ENCODE assay signal across 8 cellular contexts in genomic region chr17:7862692-7863437, GRCh38. TPM values are rescaled to one million over a fixed set of nuclear protein-coding genes. Genes with fewer than 3 reads are reported as not detected.
A peak's percentile ranks its signal among the peaks of the same experiment; 100 is the strongest.
DNase-seq lines count a peak whose midpoint lies in the region; ATAC-seq, FAIRE-seq and TF ChIP-seq lines count a peak whose summit lies in the region.

No MANE protein-coding gene starts in this region.

- no peak overlapping the region for H3K4me3 ChIP-seq in heart right ventricle
- H3K4me3 ChIP-seq in right atrium auricular region, result no peak overlapping the region

- CTCF ChIA-PET in activated naive CD4-positive, alpha-beta T cell treated with anti-CD3 and anti-CD28 coated beads, Interleukin-2, amount 10 ng/mL, durations not matched to agents 7 days and 5 days (lab: Charles Lee), result interaction anchor here (0.6 to 9.5 kb wide), 18 partner anchors 9 to 209 kb away, joined by 3 to 120 read pairs (median 4); no protein-coding TSS in a partner anchor

- FAIRE-seq in GM12892 (lab: Jason Lieb, UNC), result no peak

- no peak for TF ChIP-seq POLR2A in GM12892 (IDR thresholded peaks at IDR 0.05; ENCODE audit: low read depth, low read length)

- intact Hi-C loops in heart right ventricle (cut with DNase I) (loop anchor here (1.0 to 10.0 kb wide), 13 partner anchors 26 to 194 kb away; partner anchors contain the start of gene CHD3 (in 1 of the 10)), Right ventricle myocardium superior (cut with DNase I) (loop anchor here (2.0 to 5.0 kb wide), 2 partner anchors 34 to 126 kb away; no protein-coding TSS in a partner anchor)

- no peak overlapping the region for H3K27ac Mint-ChIP-seq in activated naive CD4-positive, alpha-beta T cell treated with anti-CD3 and anti-CD28 coated beads, Interleukin-2, amount 10 ng/mL, durations not matched to agents 7 days and 5 days

- H3K27ac ChIP-seq in heart right ventricle, result no peak overlapping the region
- H3K27ac ChIP-seq in right atrium auricular region, result no peak overlapping the region

- H3K4me3 Mint-ChIP-seq in activated naive CD4-positive, alpha-beta T cell treated with anti-CD3 and anti-CD28 coated beads, Interleukin-2, amount 10 ng/mL, durations not matched to agents 7 days and 5 days, result no peak overlapping the region

- TF ChIP-seq CTCF in heart right ventricle (IDR thresholded peaks at IDR 0.05), result peak; percentile 65 to 83 (median 81)
- peak; percentile 84 to 87 for TF ChIP-seq CTCF in right atrium auricular region (IDR thresholded peaks at IDR 0.05)

- no peaks in the 10 kb centered on the region for H3K9me3 Mint-ChIP-seq in activated naive CD4-positive, alpha-beta T cell treated with anti-CD3 and anti-CD28 coated beads, Interleukin-2, amount 10 ng/mL, durations not matched to agents 7 days and 5 days

- H3K36me3 ChIP-seq in heart right ventricle (peaks cover 0 to 65% (median 0%) of the 10 kb centered on the region in 9 donors), right atrium auricular region (no peaks in the 10 kb centered on the region)

- H3K36me3 Mint-ChIP-seq in activated naive CD4-positive, alpha-beta T cell treated with anti-CD3 and anti-CD28 coated beads, Interleukin-2, amount 10 ng/mL, durations not matched to agents 7 days and 5 days, result peaks cover 14% of the 10 kb centered on the region

- 40 to 44% methylated on average over 3 of the region's 3 CpGs for WGBS in heart right ventricle, 2 donors

- H3K9me3 ChIP-seq in heart right ventricle (peaks cover 0 to 4% (median 0%) of the 10 kb centered on the region in 11 donors), right atrium auricular region (no peaks in the 10 kb centered on the region)

- H3K27me3 Mint-ChIP-seq in activated naive CD4-positive, alpha-beta T cell treated with anti-CD3 and anti-CD28 coated beads, Interleukin-2, amount 10 ng/mL, durations not matched to agents 7 days and 5 days, result no peaks in the 10 kb centered on the region

- ATAC-seq in heart right ventricle (no peak), Right ventricle myocardium superior (ENCODE audit: poor library complexity) (no peak)

- peaks cover 18% of the 10 kb centered on the region for H3K4me1 Mint-ChIP-seq in activated naive CD4-positive, alpha-beta T cell treated with anti-CD3 and anti-CD28 coated beads, Interleukin-2, amount 10 ng/mL, durations not matched to agents 7 days and 5 days

- H3K4me1 ChIP-seq in heart right ventricle, result peaks cover 0 to 26% (median 14%) of the 10 kb centered on the region in 9 donors
- H3K4me1 ChIP-seq in right atrium auricular region, result peaks cover 0 to 15% of the 10 kb centered on the region in 2 donors

- H3K27me3 ChIP-seq in heart right ventricle (no peaks in the 10 kb centered on the region), right atrium auricular region (no peaks in the 10 kb centered on the region)

- DNase-seq in heart right ventricle, result peak in 1 of 2 donors; percentile 62
- no peak for DNase-seq in Right ventricle myocardium superior
- peak; percentile 71 for DNase-seq in NCI-H1694 treated with DMSO at 0.1 percent for 48 hours (lab: John Stamatoyannopoulos, UW)
- peak; percentile 66 for DNase-seq in activated naive CD4-positive, alpha-beta T cell treated with anti-CD3 and anti-CD28 coated beads, Interleukin-2, amount 10 ng/mL, durations not matched to agents 7 days and 5 days
- DNase-seq in right atrium auricular region (ENCODE audit: low spot score), result no peak
- peak in 4 of 6 experiments; percentile 27 to 50 (median 42) for DNase-seq in stimulated activated naive CD4-positive, alpha-beta T cell (lab: John Stamatoyannopoulos, UW)
- no peak for DNase-seq in GM12892 (ENCODE audit: insufficient read length)
- DNase-seq in SKM-1 treated with dmso at 0.1 percent for 144 hours (lab: John Stamatoyannopoulos, UW; ENCODE audit: unreplicated experiment), result no peak

RNA-seq across cellular contexts. Expression of gene CYB5D1, which starts 5.1 kb away (rescaled TPM):
- total RNA-seq in heart right ventricle (10 to 100 TPM; 12.7 to 20.1 (median 16.0) TPM), Right ventricle myocardium superior (24.2 TPM), right atrium auricular region (1 to 10 TPM; 5.1 to 6.8 TPM)
- polyA plus RNA-seq in heart right ventricle, result 10 to 100 TPM; 10.0 to 11.6 TPM
- polyA plus RNA-seq in GM12892 (2012; ENCODE audit: missing spikeins), result 4.9 TPM

RNA-seq across cellular contexts. Expression of gene NAA38, which starts 5.5 kb away (rescaled TPM):
- total RNA-seq in heart right ventricle (100 to 1,000 TPM in 1 of 10 donors, 10 to 100 TPM in 9; 59.2 to 115 (median 73.0) TPM), Right ventricle myocardium superior (101 TPM), right atrium auricular region (10 to 100 TPM; 77.1 to 85.0 TPM)
- polyA plus RNA-seq in heart right ventricle, result 100 to 1,000 TPM; 108 to 167 TPM
- polyA plus RNA-seq in GM12892 (2012; ENCODE audit: missing spikeins), result 76.3 TPM

RNA-seq across cellular contexts. Expression of gene TMEM88, which starts 8.0 kb away (rescaled TPM):
- 10 to 100 TPM; 12.3 to 47.4 (median 19.3) TPM for total RNA-seq in heart right ventricle
- polyA plus RNA-seq in heart right ventricle, result 100 to 1,000 TPM; 121 to 298 TPM
- total RNA-seq in Right ventricle myocardium superior, result 32.4 TPM
- total RNA-seq in right atrium auricular region, result 10 to 100 TPM; 42.5 to 53.2 TPM
- polyA plus RNA-seq in GM12892 (2012; ENCODE audit: missing spikeins), result 0.76 TPM

RNA-seq across cellular contexts. Expression of gene CHD3, which starts 25.7 kb away (rescaled TPM):
- total RNA-seq in heart right ventricle, result 10 to 100 TPM in 5 of 10 donors, 1 to 10 TPM in 5; 8.2 to 22.0 (median 10.4) TPM
- polyA plus RNA-seq in heart right ventricle, result 10 to 100 TPM; 13.7 to 29.0 TPM
- 13.7 TPM for total RNA-seq in Right ventricle myocardium superior
- total RNA-seq in right atrium auricular region, result 10 to 100 TPM; 17.6 to 44.7 TPM
- polyA plus RNA-seq in GM12892 (2012; ENCODE audit: missing spikeins), result 34.9 TPM

RNA-seq across cellular contexts. Expression of gene KDM6B, which starts 28.8 kb away (rescaled TPM):
- 10 to 100 TPM; 18.0 to 35.4 (median 26.9) TPM for total RNA-seq in heart right ventricle
- 10 to 100 TPM in 1 of 2 donors, 1 to 10 TPM in 1; 5.2 to 17.6 TPM for polyA plus RNA-seq in heart right ventricle
- 27.9 TPM for total RNA-seq in Right ventricle myocardium superior
- total RNA-seq in right atrium auricular region, result 10 to 100 TPM; 11.0 to 11.1 TPM
- polyA plus RNA-seq in GM12892 (2012; ENCODE audit: missing spikeins), result 3.9 TPM

Comparison
In these comparisons a context has a peak if more than half of its experiments do, and no peak if none do; other contexts are left out.
1. DNase-seq: peak in NCI-H1694 treated with DMSO at 0.1 percent for 48 hours (single experiment), activated naive CD4-positive, alpha-beta T cell treated with anti-CD3 and anti-CD28 coated beads, Interleukin-2, amount 10 ng/mL, durations not matched to agents 7 days and 5 days (single experiment) and stimulated activated naive CD4-positive, alpha-beta T cell (4 of 6); none in Right ventricle myocardium superior (single experiment), right atrium auricular region (single experiment), GM12892 (single experiment) and SKM-1 treated with dmso at 0.1 percent for 144 hours (single experiment).